20 cellular contexts compared by ENCODE assay signal in the genomic region with DNA sequence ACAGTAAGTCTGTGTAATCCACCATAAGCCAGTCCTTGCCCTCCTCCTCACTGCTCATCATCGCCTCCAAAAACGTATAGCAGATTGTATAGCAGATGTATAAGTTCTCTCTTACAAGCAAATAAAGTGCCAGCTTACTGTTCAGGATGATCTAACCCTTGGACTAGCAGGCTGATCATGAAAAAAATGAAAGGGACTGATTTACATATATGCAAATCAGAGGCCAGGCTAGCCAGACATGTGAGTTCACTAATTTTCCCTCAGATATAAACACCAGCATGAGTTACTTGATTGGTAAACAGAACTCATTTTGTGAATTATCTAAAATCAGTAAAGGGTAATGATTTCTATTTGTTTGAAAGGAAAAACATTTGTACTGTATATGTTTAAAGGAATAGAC.
A peak's percentile ranks its signal among the peaks of the same experiment; 100 is the strongest.
DNase-seq lines count a peak whose midpoint lies in the region; ATAC-seq, FAIRE-seq and TF ChIP-seq lines count a peak whose summit lies in the region.
"Had no signal": no experiment of that assay in that cellular context is flagged by ENCODE, and none has a peak within 500 bp of the region (broad histone marks: within the 10 kb centered on the region; RNA-seq: fewer than 3 reads in every experiment).

No MANE protein-coding gene starts in this region.

- no peak for TF ChIP-seq CTCF in GM12878 (IDR thresholded peaks at IDR 0.05 in 2 of 3, conservative IDR thresholded peaks at IDR 0.05 in 1 of 3; ENCODE audit: control insufficient read depth in 2 of 3, extremely low read depth in 1 of 3, insufficient read depth in 1 of 3, low read depth in 3 of 3, low read length in 3 of 3)

- peaks cover 7% of the 10 kb centered on the region for H3K4me1 ChIP-seq in GM12878 (ENCODE audit: control insufficient read depth, insufficient read depth, low read length)
- peaks cover 8 to 11% of the 10 kb centered on the region in 2 donors for H3K4me1 ChIP-seq in neuronal stem cell (ENCODE audit: control insufficient read depth in 2 of 2, insufficient read depth in 1 of 2, low read depth in 1 of 2, low read length in 2 of 2)

- H3K27ac Mint-ChIP-seq in activated naive CD4-positive, alpha-beta T cell treated with anti-CD3 and anti-CD28 coated beads, Interleukin-2, amount 10 ng/mL, durations not matched to agents 7 days and 5 days: no peak overlapping the region
- H3K27ac Mint-ChIP-seq: T-helper 1 cell treated with Interleukin-12 subunit alpha and Interleukin-12 subunit beta and Interleukin-4 antibody, amounts not matched to agents 30 μg/mL and 1 μg/mL, for 36 hours had no signal

- no peak overlapping the region for H4K8ac ChIP-seq in neuronal stem cell (ENCODE audit: low read depth, low read length)

- H3K27ac ChIP-seq in GM12878 (ENCODE audit: control insufficient read depth, insufficient read depth) (no peak overlapping the region), neuronal stem cell (replicated peaks; ENCODE audit: low read length) (no peak overlapping the region)
- H3K27ac ChIP-seq: RWPE1 had no signal

- H2BK15ac ChIP-seq in neuronal stem cell (ENCODE audit: low read length): peak overlapping the region; percentile 75

- no peak overlapping the region for H3K4me3 Mint-ChIP-seq in activated naive CD4-positive, alpha-beta T cell treated with anti-CD3 and anti-CD28 coated beads, Interleukin-2, amount 10 ng/mL, durations not matched to agents 7 days and 5 days
- H3K4me3 Mint-ChIP-seq: T-helper 1 cell treated with Interleukin-12 subunit alpha and Interleukin-12 subunit beta and Interleukin-4 antibody, amounts not matched to agents 30 μg/mL and 1 μg/mL, for 36 hours had no signal

- H3K36me3 Mint-ChIP-seq in activated naive CD4-positive, alpha-beta T cell treated with anti-CD3 and anti-CD28 coated beads, Interleukin-2, amount 10 ng/mL, durations not matched to agents 7 days and 5 days: no peaks in the 10 kb centered on the region

- H3K27me3 ChIP-seq in GM12878 (replicated peaks in 1 of 2; ENCODE audit: control insufficient read depth in 2 of 2, insufficient read depth in 2 of 2, low read length in 1 of 2): no peaks in the 10 kb centered on the region
- H3K27me3 ChIP-seq in neuronal stem cell (ENCODE audit: control insufficient read depth in 3 of 3, insufficient read depth in 3 of 3, low read depth in 1 of 3, low read length in 3 of 3): no peaks in the 10 kb centered on the region

- WGBS in GM12878 (ENCODE audit: insufficient coverage, insufficient replicate concordance, low lambda C conversion rate, missing lambda C conversion rate): 88% methylated on average over 2 of the region's 2 CpGs
- WGBS in neuronal stem cell (ENCODE audit: extremely low coverage in 2 of 2, insufficient read length in 2 of 2, insufficient replicate concordance in 1 of 2), 2 donors: no CpG with 5 or more reads among the region's 2 CpGs

- H3K9me3 ChIP-seq in GM12878 (replicated peaks; ENCODE audit: control insufficient read depth, insufficient read depth, low read length): no peaks in the 10 kb centered on the region
- H3K9me3 ChIP-seq in neuronal stem cell (replicated peaks in 1 of 2; ENCODE audit: control insufficient read depth in 2 of 2, insufficient read depth in 1 of 2, low read depth in 1 of 2, low read length in 2 of 2): no peaks in the 10 kb centered on the region

- CTCF ChIA-PET in GM12878 (lab: Yijun Ruan, JAX): interaction anchor here (0.8 to 3.5 kb wide), 15 partner anchors 8 to 483 kb away, joined by 3 to 36 read pairs (median 4); no protein-coding TSS in a partner anchor
- CTCF ChIA-PET in activated naive CD4-positive, alpha-beta T cell treated with anti-CD3 and anti-CD28 coated beads, Interleukin-2, amount 10 ng/mL, durations not matched to agents 7 days and 5 days (lab: Charles Lee): interaction anchor here (0.8 to 1.9 kb wide), 5 partner anchors 9 to 102 kb away, joined by 3 to 11 read pairs (median 3); no protein-coding TSS in a partner anchor

- intact Hi-C loops in GM12878 (cut with micrococcal nuclease; ENCODE audit: unreplicated experiment): no loop called here

- TF ChIP-seq RAD21 in GM12878 (IDR thresholded peaks at IDR 0.05; ENCODE audit: insufficient read depth, low read depth, low read length): no peak

- no peak overlapping the region for H2BK5ac ChIP-seq in neuronal stem cell (ENCODE audit: low read length)

- FAIRE-seq in GM12891 (lab: Jason Lieb, UNC): no peak
- FAIRE-seq in GM12878 (lab: Jason Lieb, UNC): no peak
- FAIRE-seq: D721Med had no signal

- H3K27me3 Mint-ChIP-seq in activated naive CD4-positive, alpha-beta T cell treated with anti-CD3 and anti-CD28 coated beads, Interleukin-2, amount 10 ng/mL, durations not matched to agents 7 days and 5 days: peaks cover 29% of the 10 kb centered on the region

- H3K18ac ChIP-seq in neuronal stem cell (ENCODE audit: low read length): no peak overlapping the region

- H2AFZ ChIP-seq in GM12878 (ENCODE audit: control insufficient read depth, low read depth, low read length) (no peak overlapping the region), neuronal stem cell (ENCODE audit: low read length) (no peak overlapping the region)

- H2BK120ac ChIP-seq in neuronal stem cell (ENCODE audit: low read depth, low read length): no peak overlapping the region

- no peak overlapping the region for H2BK12ac ChIP-seq in neuronal stem cell (ENCODE audit: low read length)

- BruUV-seq in GM12878 (replicated peaks; lab: Mats Ljungman, UMichigan): no TSS peak

- H3K4me3 ChIP-seq in GM12878: no peak overlapping the region
- no peak overlapping the region for H3K4me3 ChIP-seq in neuronal stem cell (ENCODE audit: low read length in 2 of 2)

- H4K91ac ChIP-seq in neuronal stem cell (ENCODE audit: low read depth, low read length, poor library complexity): no peak overlapping the region

- H3K23ac ChIP-seq in neuronal stem cell (ENCODE audit: low read depth, low read length, poor library complexity): no peak overlapping the region

- H3K79me1 ChIP-seq in neuronal stem cell (ENCODE audit: low read depth, low read length): no peaks in the 10 kb centered on the region

- H3K9me3 Mint-ChIP-seq in activated naive CD4-positive, alpha-beta T cell treated with anti-CD3 and anti-CD28 coated beads, Interleukin-2, amount 10 ng/mL, durations not matched to agents 7 days and 5 days: no peaks in the 10 kb centered on the region
- H3K9me3 Mint-ChIP-seq: T-helper 1 cell treated with Interleukin-12 subunit alpha and Interleukin-12 subunit beta and Interleukin-4 antibody, amounts not matched to agents 30 μg/mL and 1 μg/mL, for 36 hours had no signal

- H3K4me2 ChIP-seq in GM12878 (ENCODE audit: control insufficient read depth, insufficient read depth) (no peak overlapping the region), neuronal stem cell (ENCODE audit: insufficient read depth, low read length, poor library complexity, severe bottlenecking) (no peak overlapping the region)

- H3K9ac ChIP-seq in GM12878 (ENCODE audit: control insufficient read depth, insufficient read depth, low read length) (no peak overlapping the region), neuronal stem cell (ENCODE audit: low read depth, low read length, poor library complexity) (no peak overlapping the region)

- POLR2A ChIA-PET in GM12878 (lab: Charles Lee): no interaction called here

- no peak overlapping the region for H3K14ac ChIP-seq in neuronal stem cell (ENCODE audit: low read length)

- DNase-seq in GM12891 (ENCODE audit: insufficient read length, low spot score): no peak
- peak; percentile 59 to 90 for DNase-seq in NCI-H524 (lab: John Stamatoyannopoulos, UW)
- no peak for DNase-seq in GM12878 (ENCODE audit: low read depth, low spot score)
- no peak for DNase-seq in neuronal stem cell (ENCODE audit: low spot score)
- no peak for DNase-seq in SHP77 (lab: John Stamatoyannopoulos, UW)
- no peak for DNase-seq in activated naive CD4-positive, alpha-beta T cell treated with anti-CD3 and anti-CD28 coated beads, Interleukin-2, amount 10 ng/mL, durations not matched to agents 7 days and 5 days
- no peak for DNase-seq in RPMI8226
- DNase-seq: DMS79 treated with DMSO at 0.1 percent for 48 hours; HCEC 1CT; KBM-7; MV-4-11; NCI-H1436; NCI-H1930; NCI-H226; NCI-H69; NK-92 treated with Interleukin-12 subunit alpha and Interleukin-12 subunit beta, amount 100 ng/mL, for 24 hours had no signal

- SMC1A ChIA-PET in GM12878 (lab: Charles Lee; ENCODE audit: uncharacterized antibody, unreplicated experiment): interaction anchor here (0.7 to 3.5 kb wide), 8 partner anchors 8 to 482 kb away, joined by 3 to 14 read pairs (median 4); no protein-coding TSS in a partner anchor

- no peak for TF ChIP-seq EP300 in GM12878 (IDR thresholded peaks at IDR 0.05; ENCODE audit: borderline replicate concordance in 1 of 2, control insufficient read depth in 1 of 2, low read depth in 2 of 2, low read length in 2 of 2)

- ATAC-seq in GM12878 (no peak; the same call in 1 of the 3 replicates), HG02870 (IDR thresholded peaks at IDR 0.05; ENCODE audit: unreplicated experiment) (no peak)

- H2AK5ac ChIP-seq in neuronal stem cell (ENCODE audit: low read depth, low read length): no peak overlapping the region

- in situ Hi-C loops in GM12878 (cut with MboI): no loop called here

- RAD21 ChIA-PET in GM12878 (lab: Charles Lee; ENCODE audit: unreplicated experiment): interaction anchor here (0.6 to 2.6 kb wide), 7 partner anchors 33 to 484 kb away, joined by 3 to 10 read pairs (median 7); no protein-coding TSS in a partner anchor

- H4K20me1 ChIP-seq in GM12878 (ENCODE audit: control insufficient read depth, insufficient read depth): no peaks in the 10 kb centered on the region

- TF ChIP-seq POLR2A in GM12891 (IDR thresholded peaks at IDR 0.05; ENCODE audit: low read depth, low read length) (no peak), GM12878 (IDR thresholded peaks at IDR 0.05; ENCODE audit: low read depth, low read length) (no peak)

- no peak overlapping the region for H3K4ac ChIP-seq in neuronal stem cell (ENCODE audit: low read length)

- peaks cover 3% of the 10 kb centered on the region for H3K4me1 Mint-ChIP-seq in activated naive CD4-positive, alpha-beta T cell treated with anti-CD3 and anti-CD28 coated beads, Interleukin-2, amount 10 ng/mL, durations not matched to agents 7 days and 5 days

- no peaks in the 10 kb centered on the region for H3K36me3 ChIP-seq in GM12878 (ENCODE audit: control insufficient read depth in 2 of 2, insufficient read depth in 2 of 2, low read length in 1 of 2)
- no peaks in the 10 kb centered on the region for H3K36me3 ChIP-seq in neuronal stem cell (replicated peaks in 1 of 2; ENCODE audit: control insufficient read depth in 2 of 2, insufficient read depth in 2 of 2, low read length in 2 of 2)

- H3K79me2 ChIP-seq in GM12878 (ENCODE audit: control insufficient read depth, insufficient read depth, low read length): no peaks in the 10 kb centered on the region

TF ChIP-seq in GM12891, 5 proteins besides CTCF, POLR2A, EP300 and RAD21:
- TF ChIP-seq POU2F2 (IDR thresholded peaks at IDR 0.05; ENCODE audit: low read depth, low read length) (0 out of 2 replicates have a peak, but pooled peaks have one; percentile 23), TAF1 (IDR thresholded peaks at IDR 0.05; ENCODE audit: low read depth, low read length) (no peak)

TF ChIP-seq in GM12878, 131 proteins besides CTCF, POLR2A, EP300 and RAD21 (continues in another document):
- peak; percentile 81; the same call in 1 of the 3 replicates for TF ChIP-seq POU2F2 (IDR thresholded peaks at IDR 0.05; ENCODE audit: borderline replicate concordance, low read depth, low read length)

Comparison
In these comparisons a context has a peak if more than half of its experiments do, and no peak if none do; other contexts are left out.
1. DNase-seq: peak in NCI-H524 (2 of 2); none in GM12891 (single experiment), GM12878 (single experiment), neuronal stem cell (single experiment), SHP77 (0 of 2), activated naive CD4-positive, alpha-beta T cell treated with anti-CD3 and anti-CD28 coated beads, Interleukin-2, amount 10 ng/mL, durations not matched to agents 7 days and 5 days (single experiment) and RPMI8226 (single experiment).